Comparison of ENCODE assay signal across 18 cellular contexts in the genomic region with DNA sequence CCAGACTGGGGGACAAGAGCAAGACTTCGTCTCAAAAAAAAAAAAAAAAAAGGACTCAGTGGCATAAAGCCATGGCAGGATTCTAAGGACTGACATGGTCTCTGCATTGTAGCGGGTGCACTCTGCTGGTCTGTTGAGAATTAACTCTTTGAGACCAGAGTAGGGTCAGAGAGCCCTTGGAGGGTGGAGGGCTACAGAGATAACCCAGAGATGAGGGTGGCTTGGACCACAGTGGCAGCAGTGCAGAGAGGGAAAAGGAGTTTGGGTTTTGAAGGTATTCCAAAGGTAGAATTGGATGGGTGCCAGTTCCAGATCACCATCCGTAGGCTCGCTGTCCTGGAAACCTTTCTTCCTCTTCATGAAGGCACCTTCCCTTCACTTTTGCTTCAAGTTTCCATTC. TPM values are rescaled to one million over a fixed set of nuclear protein-coding genes. Genes with fewer than 3 reads are reported as not detected.
DNase-seq lines count a peak whose midpoint lies in the region; ATAC-seq and TF ChIP-seq lines count a peak whose summit lies in the region.
"Had no signal": no experiment of that assay in that cellular context is flagged by ENCODE, and none has a peak within 500 bp of the region (broad histone marks: within the 10 kb centered on the region; RNA-seq: fewer than 3 reads in every experiment).

No MANE protein-coding gene starts in this region.

- H3K27me3 Mint-ChIP-seq in T-helper 1 cell treated with Interleukin-12 subunit alpha and Interleukin-12 subunit beta and Interleukin-4 antibody, amounts not matched to agents 30 μg/mL and 1 μg/mL, for 36 hours (ENCODE audit: low read depth): peaks cover 15% of the 10 kb centered on the region
- peaks cover 37% of the 10 kb centered on the region for H3K27me3 Mint-ChIP-seq in GM23338 (ENCODE audit: insufficient read depth, low read depth, poor library complexity)
- H3K27me3 Mint-ChIP-seq in activated naive CD8-positive, alpha-beta T cell treated with anti-CD3 and anti-CD28 coated beads, Interleukin-2, amount 50 U/mL, for 24 hours: peaks cover 12% of the 10 kb centered on the region
- H3K27me3 Mint-ChIP-seq in naive thymus-derived CD4-positive, alpha-beta T cell: peaks cover 12 to 18% (median 15%) of the 10 kb centered on the region in 5 donors

- H2AFZ ChIP-seq in GM23338: no peak overlapping the region

- no peaks in the 10 kb centered on the region for H3K9me3 ChIP-seq in naive thymus-derived CD4-positive, alpha-beta T cell (ENCODE audit: control insufficient read depth in 2 of 3, low read length in 3 of 3)
- H3K9me3 ChIP-seq in effector memory CD4-positive, alpha-beta T cell (ENCODE audit: control insufficient read depth, low read length): no peaks in the 10 kb centered on the region
- H3K9me3 ChIP-seq: ovary, transverse colon had no signal

- no peaks in the 10 kb centered on the region for H3K36me3 Mint-ChIP-seq in T-helper 1 cell treated with Interleukin-12 subunit alpha and Interleukin-12 subunit beta and Interleukin-4 antibody, amounts not matched to agents 30 μg/mL and 1 μg/mL, for 36 hours (ENCODE audit: low read depth)
- no peaks in the 10 kb centered on the region for H3K36me3 Mint-ChIP-seq in GM23338 (ENCODE audit: low read depth)
- H3K36me3 Mint-ChIP-seq in activated naive CD8-positive, alpha-beta T cell treated with anti-CD3 and anti-CD28 coated beads, Interleukin-2, amount 50 U/mL, for 24 hours (ENCODE audit: low read depth): no peaks in the 10 kb centered on the region
- no peaks in the 10 kb centered on the region for H3K36me3 Mint-ChIP-seq in naive thymus-derived CD4-positive, alpha-beta T cell
- H3K36me3 Mint-ChIP-seq: activated naive CD8-positive, alpha-beta T cell treated with anti-CD3 and anti-CD28 coated beads, Interleukin-2, amount 10 ng/mL, durations not matched to agents 7 days and 5 days had no signal

- H3K9me3 Mint-ChIP-seq in T-helper 1 cell treated with Interleukin-12 subunit alpha and Interleukin-12 subunit beta and Interleukin-4 antibody, amounts not matched to agents 30 μg/mL and 1 μg/mL, for 36 hours: no peaks in the 10 kb centered on the region
- H3K9me3 Mint-ChIP-seq in GM23338: peaks cover 5% of the 10 kb centered on the region; the same call in 2 of the 3 replicates
- no peaks in the 10 kb centered on the region for H3K9me3 Mint-ChIP-seq in activated naive CD8-positive, alpha-beta T cell treated with anti-CD3 and anti-CD28 coated beads, Interleukin-2, amount 50 U/mL, for 24 hours
- H3K9me3 Mint-ChIP-seq in naive thymus-derived CD4-positive, alpha-beta T cell: peaks cover 0 to 1% (median 0%) of the 10 kb centered on the region in 11 donors
- H3K9me3 Mint-ChIP-seq: activated naive CD8-positive, alpha-beta T cell treated with anti-CD3 and anti-CD28 coated beads, Interleukin-2, amount 10 ng/mL, durations not matched to agents 7 days and 5 days had no signal

- no peaks in the 10 kb centered on the region for H3K36me3 ChIP-seq in GM23338 (ENCODE audit: insufficient read depth)
- no peaks in the 10 kb centered on the region for H3K36me3 ChIP-seq in naive thymus-derived CD4-positive, alpha-beta T cell (ENCODE audit: control insufficient read depth in 2 of 3, insufficient read depth in 3 of 3, low read length in 3 of 3)
- no peaks in the 10 kb centered on the region for H3K36me3 ChIP-seq in effector memory CD4-positive, alpha-beta T cell (ENCODE audit: control insufficient read depth, insufficient read depth, low read length)
- H3K36me3 ChIP-seq: ovary, transverse colon had no signal

- H3K4me2 ChIP-seq in GM23338: no peak overlapping the region

- peaks cover 18% of the 10 kb centered on the region for H3K27me3 ChIP-seq in GM23338 (ENCODE audit: insufficient read depth)
- no peaks in the 10 kb centered on the region for H3K27me3 ChIP-seq in naive thymus-derived CD4-positive, alpha-beta T cell (ENCODE audit: control insufficient read depth in 2 of 2, insufficient read depth in 2 of 2, low read length in 2 of 2)
- no peaks in the 10 kb centered on the region for H3K27me3 ChIP-seq in effector memory CD4-positive, alpha-beta T cell (replicated peaks; ENCODE audit: control insufficient read depth, insufficient read depth, low read length, poor library complexity, severe bottlenecking)
- H3K27me3 ChIP-seq: ovary, transverse colon had no signal

- ATAC-seq in GM23338: no peak
- no peak for ATAC-seq in activated naive CD8-positive, alpha-beta T cell treated with anti-CD3 and anti-CD28 coated beads, Interleukin-2, amount 50 U/mL, for 24 hours
- no peak for ATAC-seq in naive thymus-derived CD4-positive, alpha-beta T cell

- H3K27ac ChIP-seq in GM23338 (ENCODE audit: low read depth): no peak overlapping the region
- no peak overlapping the region for H3K27ac ChIP-seq in naive thymus-derived CD4-positive, alpha-beta T cell (ENCODE audit: low read depth, low read length)
- H3K27ac ChIP-seq in effector memory CD4-positive, alpha-beta T cell (ENCODE audit: insufficient read depth, low read length, poor library complexity, severe bottlenecking): no peak overlapping the region
- H3K27ac ChIP-seq: 22Rv1, ovary had no signal

- H3K4me3 Mint-ChIP-seq in T-helper 1 cell treated with Interleukin-12 subunit alpha and Interleukin-12 subunit beta and Interleukin-4 antibody, amounts not matched to agents 30 μg/mL and 1 μg/mL, for 36 hours: no peak overlapping the region
- 0 out of 3 replicates have a peak overlapping the region, but pooled peaks have one; percentile 14 for H3K4me3 Mint-ChIP-seq in GM23338
- peak overlapping the region; percentile 98 for H3K4me3 Mint-ChIP-seq in activated naive CD8-positive, alpha-beta T cell treated with anti-CD3 and anti-CD28 coated beads, Interleukin-2, amount 50 U/mL, for 24 hours
- peak overlapping the region in 8 of 10 donors; percentile 10 to 94 (median 28) for H3K4me3 Mint-ChIP-seq in naive thymus-derived CD4-positive, alpha-beta T cell

- intact Hi-C loops in naive thymus-derived CD4-positive, alpha-beta T cell (cut with micrococcal nuclease): no loop called here

- DNase-seq in T-helper 1 cell (no peak), GM23338 (ENCODE audit: low spot score) (no peak), NCI-H524 (lab: John Stamatoyannopoulos, UW) (no peak)
- DNase-seq in activated naive CD8-positive, alpha-beta T cell treated with anti-CD3 and anti-CD28 coated beads, Interleukin-2, amount 50 U/mL, for 24 hours: no peak
- DNase-seq in naive thymus-derived CD4-positive, alpha-beta T cell: no peak
- DNase-seq in stimulated activated CD4-positive, alpha-beta T cell treated with anti-CD3 and anti-CD28 coated beads, Interleukin-2, amount 100 ng/mL, for 48 hours: no peak
- DNase-seq in effector memory CD4-positive, alpha-beta T cell: no peak
- DNase-seq: activated naive CD8-positive, alpha-beta T cell treated with anti-CD3 and anti-CD28 coated beads, Interleukin-2, amount 10 ng/mL, durations not matched to agents 7 days and 5 days; caudate nucleus; effector CD8-positive, alpha-beta T cell; hypothalamus; kidney glomerular epithelial cell; midbrain; NCI-H2029 treated with DMSO at 0.1 percent for 48 hours; transverse colon had no signal

- POLR2A ChIA-PET in naive thymus-derived CD4-positive, alpha-beta T cell (lab: Charles Lee): interaction anchor here (1.0 kb wide), 1 partner anchor 27 kb away, joined by 3 read pairs; no protein-coding TSS in a partner anchor

- H3K4me1 Mint-ChIP-seq in T-helper 1 cell treated with Interleukin-12 subunit alpha and Interleukin-12 subunit beta and Interleukin-4 antibody, amounts not matched to agents 30 μg/mL and 1 μg/mL, for 36 hours (ENCODE audit: low read depth): peaks cover 17% of the 10 kb centered on the region
- peaks cover 16% of the 10 kb centered on the region for H3K4me1 Mint-ChIP-seq in GM23338
- peaks cover 31% of the 10 kb centered on the region for H3K4me1 Mint-ChIP-seq in activated naive CD8-positive, alpha-beta T cell treated with anti-CD3 and anti-CD28 coated beads, Interleukin-2, amount 50 U/mL, for 24 hours
- peaks cover 17 to 34% (median 25%) of the 10 kb centered on the region in 7 donors for H3K4me1 Mint-ChIP-seq in naive thymus-derived CD4-positive, alpha-beta T cell

- 0 out of 2 replicates have a peak, but pooled peaks cover 4% of the 10 kb centered on the region for H4K20me1 ChIP-seq in GM23338 (replicated peaks; ENCODE audit: insufficient read depth)

- H3K4me3 ChIP-seq in GM23338: no peak overlapping the region
- H3K4me3 ChIP-seq in naive thymus-derived CD4-positive, alpha-beta T cell (ENCODE audit: low read length): no peak overlapping the region
- no peak overlapping the region for H3K4me3 ChIP-seq in effector memory CD4-positive, alpha-beta T cell (ENCODE audit: insufficient read depth, low read depth, low read length, poor library complexity, severe bottlenecking)
- H3K4me3 ChIP-seq: ovary had no signal

- CTCF ChIA-PET in naive thymus-derived CD4-positive, alpha-beta T cell (lab: Charles Lee): interaction anchor here (0.6 to 1.2 kb wide), 3 partner anchors 13 to 1304 kb away, joined by 3 to 4 read pairs (median 3); no protein-coding TSS in a partner anchor

- peaks cover 3% of the 10 kb centered on the region; the same call in 1 of the 2 replicates for H3F3A ChIP-seq in GM23338 (replicated peaks; ENCODE audit: low read depth)

- H3K27ac Mint-ChIP-seq in T-helper 1 cell treated with Interleukin-12 subunit alpha and Interleukin-12 subunit beta and Interleukin-4 antibody, amounts not matched to agents 30 μg/mL and 1 μg/mL, for 36 hours: peak overlapping the region; percentile 20
- no peak overlapping the region for H3K27ac Mint-ChIP-seq in GM23338
- H3K27ac Mint-ChIP-seq in activated naive CD8-positive, alpha-beta T cell treated with anti-CD3 and anti-CD28 coated beads, Interleukin-2, amount 50 U/mL, for 24 hours: no peak overlapping the region
- H3K27ac Mint-ChIP-seq in naive thymus-derived CD4-positive, alpha-beta T cell: peak overlapping the region in 1 of 9 donors; percentile 14

- no peaks in the 10 kb centered on the region for H3K9me2 ChIP-seq in GM23338 (ENCODE audit: insufficient read depth)

- no peak for TF ChIP-seq CTCF in GM23338 (conservative IDR thresholded peaks at IDR 0.05; ENCODE audit: low read depth in 2 of 2)

- H3K4me1 ChIP-seq in GM23338 (ENCODE audit: insufficient read depth): peaks cover 5% of the 10 kb centered on the region
- peaks cover 9 to 10% of the 10 kb centered on the region in 2 donors for H3K4me1 ChIP-seq in naive thymus-derived CD4-positive, alpha-beta T cell (ENCODE audit: control insufficient read depth in 2 of 2, insufficient read depth in 2 of 2, low read length in 2 of 2)
- H3K4me1 ChIP-seq in effector memory CD4-positive, alpha-beta T cell (ENCODE audit: control insufficient read depth, insufficient read depth, low read length, poor library complexity, severe bottlenecking): peaks cover 12% of the 10 kb centered on the region

- no peaks in the 10 kb centered on the region for H3K79me2 ChIP-seq in GM23338 (replicated peaks; ENCODE audit: insufficient read depth)

TF ChIP-seq in GM23338, 12 proteins besides CTCF, POLR2A, EP300 and RAD21 (continues in another document):
- TF ChIP-seq EZH2phosphoT487 (IDR thresholded peaks at IDR 0.05; ENCODE audit: unreplicated experiment): no peak
- no peak for TF ChIP-seq POLR2AphosphoS5 (IDR thresholded peaks at IDR 0.05; ENCODE audit: low read depth)

RNA-seq across cellular contexts. Expression of a gene that starts 14.3 kb away (rescaled TPM):
- total RNA-seq in GM23338 (2014; rRNA removed; shearing (Covaris generic)): 604 and 635 TPM in 2 replicates
- polyA plus RNA-seq in GM23338 (2016; fragmentation: Nextera tagmentation; extraction: Ambion mirVana): 179 and 181 TPM in 2 replicates
- 100 to 1,000 TPM; 252 to 310 (median 273) TPM for total RNA-seq in naive thymus-derived CD4-positive, alpha-beta T cell
- 10 to 100 TPM; 28.9 to 39.8 TPM for polyA plus RNA-seq in naive thymus-derived CD4-positive, alpha-beta T cell
